Comparison of ENCODE assay signal across 8 cellular contexts in the genomic region with DNA sequence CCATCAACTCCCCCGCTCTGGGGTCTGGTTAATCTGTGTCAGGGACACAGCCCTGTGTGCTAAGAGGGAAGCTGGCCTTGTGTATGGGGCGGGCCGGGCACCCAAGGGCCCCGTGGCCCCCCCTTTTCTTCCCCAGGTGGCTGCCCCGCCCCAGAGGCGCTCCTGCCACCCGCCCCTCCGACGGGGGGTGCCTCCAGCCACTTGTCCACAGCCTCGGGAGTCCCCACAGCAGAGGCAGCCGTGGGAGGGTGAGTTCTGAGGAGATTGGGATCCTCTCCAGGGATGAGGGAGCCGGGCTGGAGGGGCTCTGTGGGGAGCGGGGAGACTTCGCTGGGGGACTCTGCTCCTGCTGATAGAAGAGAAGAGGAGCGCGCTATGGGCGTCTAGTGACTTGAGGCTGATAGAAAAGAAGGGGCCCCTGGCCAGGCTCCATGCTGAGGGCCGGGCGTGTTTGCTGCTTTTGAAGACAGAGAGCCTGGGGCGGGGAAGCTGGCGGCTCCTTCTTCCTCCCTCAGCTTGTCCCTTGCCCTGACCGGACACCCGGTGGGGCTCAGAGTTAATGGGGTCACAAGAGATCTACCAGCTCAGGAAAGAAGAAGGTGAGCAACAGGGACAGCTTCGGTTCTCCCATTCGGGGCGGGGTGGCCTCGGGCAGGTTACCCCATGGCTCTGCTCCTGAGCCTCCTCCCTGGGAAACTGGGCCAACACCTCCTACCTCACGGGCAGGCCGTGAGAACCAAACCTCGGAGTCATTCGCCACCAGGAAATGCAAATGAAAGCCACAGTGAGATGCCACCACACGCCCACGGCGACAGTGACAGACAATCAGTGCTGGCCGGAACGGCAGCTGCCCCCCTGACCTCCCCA.
DNase-seq lines count a peak whose midpoint lies in the region; ATAC-seq and TF ChIP-seq lines count a peak whose summit lies in the region.

No MANE protein-coding gene starts in this region.

- DNase-seq in activated CD4-positive, alpha-beta T cell treated with anti-CD3 and anti-CD28 coated beads, Interleukin-2, amount 50 U/mL, for 48 hours: peak; percentile 73 to 82
- peak; percentile 73 for DNase-seq in epithelial cell of prostate (ENCODE audit: low read depth, low spot score)
- DNase-seq in stimulated activated CD8-positive, alpha-beta memory T cell treated with anti-CD3 and anti-CD28 coated beads, Interleukin-2, amount 100 ng/mL, for 48 hours (ENCODE audit: low read depth in 2 of 2): peak; percentile 40 to 59
- no peak for DNase-seq in germinal center (ENCODE audit: low spot score)
- DNase-seq in NCI-H187 treated with DMSO at 0.1 percent for 48 hours (lab: John Stamatoyannopoulos, UW): no peak
- no peak for DNase-seq in erythroblast (lab: John Stamatoyannopoulos, UW)

- ATAC-seq in GM21786 (IDR thresholded peaks at IDR 0.05; ENCODE audit: unreplicated experiment): peak; percentile 39
- ATAC-seq in HG03039 (IDR thresholded peaks at IDR 0.05; ENCODE audit: unreplicated experiment): no peak

- TF ChIP-seq POLR2A in erythroblast (IDR thresholded peaks at IDR 0.05; ENCODE audit: low read length): no peak

- peak overlapping the region; percentile 100 for H3K27ac ChIP-seq in epithelial cell of prostate

Comparison
In these comparisons a context has a peak if more than half of its experiments do, and no peak if none do; other contexts are left out.
1. DNase-seq: peak in activated CD4-positive, alpha-beta T cell treated with anti-CD3 and anti-CD28 coated beads, Interleukin-2, amount 50 U/mL, for 48 hours (2 of 2), epithelial cell of prostate (single experiment) and stimulated activated CD8-positive, alpha-beta memory T cell treated with anti-CD3 and anti-CD28 coated beads, Interleukin-2, amount 100 ng/mL, for 48 hours (2 of 2); none in germinal center (single experiment), NCI-H187 treated with DMSO at 0.1 percent for 48 hours (single experiment) and erythroblast (0 of 2).